Comparison of ENCODE assay signal across 15 cellular contexts in the genomic region with DNA sequence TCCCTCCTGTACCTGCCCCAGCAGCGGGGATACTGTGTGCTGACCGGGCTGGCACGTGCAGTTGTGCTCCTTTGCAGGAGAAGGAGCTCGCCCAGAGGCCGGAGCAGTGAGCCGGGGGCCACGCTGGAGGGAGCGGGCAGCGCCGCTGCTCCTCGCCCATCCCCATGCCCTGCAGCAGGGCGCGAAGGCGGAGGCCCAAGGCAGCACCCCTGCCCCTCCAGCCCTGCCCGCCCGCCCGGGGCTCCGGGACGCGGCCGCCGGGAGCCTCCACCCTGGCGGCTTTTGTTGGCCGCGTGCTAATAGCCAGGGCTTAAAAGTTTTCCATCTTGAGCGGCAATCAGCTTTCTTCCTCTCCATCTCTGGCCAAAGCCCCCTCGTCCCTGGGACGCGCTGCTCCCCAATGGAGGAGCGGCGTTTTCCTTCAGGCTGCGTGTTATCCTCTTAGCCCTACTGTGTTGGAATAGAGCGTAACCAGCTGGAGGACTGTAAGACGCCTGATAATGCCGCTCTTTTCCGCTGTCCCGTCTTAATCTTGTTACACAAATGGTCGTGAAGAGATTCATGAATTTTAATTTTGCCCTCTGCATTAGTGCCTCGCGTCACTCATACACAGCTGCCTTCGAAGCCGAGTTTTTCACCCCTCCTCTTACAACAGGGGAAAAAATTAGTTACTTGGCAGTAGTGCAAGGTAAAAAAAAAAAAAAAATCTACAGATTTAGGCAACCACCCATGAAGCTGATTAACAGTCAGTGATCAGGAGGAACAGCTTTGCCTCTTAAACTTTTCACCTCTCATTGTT.
DNase-seq lines count a peak whose midpoint lies in the region; ATAC-seq, FAIRE-seq and TF ChIP-seq lines count a peak whose summit lies in the region.
"Had no signal": no experiment of that assay in that cellular context is flagged by ENCODE, and none has a peak within 500 bp of the region (broad histone marks: within the 10 kb centered on the region; RNA-seq: fewer than 3 reads in every experiment).

No MANE protein-coding gene starts in this region.

- DNase-seq in D721Med (ENCODE audit: insufficient read length, low spot score) (no peak), NCI-H524 (lab: John Stamatoyannopoulos, UW) (peak; percentile 85 to 97), endothelial cell (ENCODE audit: low spot score) (peak; percentile 9)
- DNase-seq in activated naive CD4-positive, alpha-beta T cell (lab: John Stamatoyannopoulos, UW), result no peak
- DNase-seq: activated CD8-positive, alpha-beta memory T cell treated with anti-CD3 and anti-CD28 coated beads, Interleukin-2, amount 10 ng/mL, durations not matched to agents 7 days and 5 days; activated naive CD4-positive, alpha-beta T cell treated with Interleukin-2 at 50 U/mL for 16 hours; hippocampal formation; Karpas-422; NCI-H1930; stimulated activated CD4-positive, alpha-beta T cell treated with anti-CD3 and anti-CD28 coated beads, Interleukin-4, amount 100 ng/mL, for 1 hour; stimulated activated naive CD4-positive, alpha-beta T cell had no signal

- ATAC-seq in GM18502 (IDR thresholded peaks at IDR 0.05; ENCODE audit: poor library complexity, unreplicated experiment) (no peak), GM18519 (IDR thresholded peaks at IDR 0.05; ENCODE audit: low FRiP score, unreplicated experiment) (no peak), GM21717 (IDR thresholded peaks at IDR 0.05; ENCODE audit: unreplicated experiment) (no peak)
- ATAC-seq: activated CD8-positive, alpha-beta memory T cell treated with anti-CD3 and anti-CD28 coated beads, Interleukin-2, amount 10 ng/mL, durations not matched to agents 7 days and 5 days had no signal

- H3K27ac Mint-ChIP-seq in endothelial cell (ENCODE audit: unreplicated experiment) (no peak overlapping the region), nephron (no peak overlapping the region)
- H3K27ac Mint-ChIP-seq: activated CD8-positive, alpha-beta memory T cell treated with anti-CD3 and anti-CD28 coated beads, Interleukin-2, amount 10 ng/mL, durations not matched to agents 7 days and 5 days had no signal

- H3K9me3 Mint-ChIP-seq in endothelial cell (ENCODE audit: unreplicated experiment) (no peaks in the 10 kb centered on the region), nephron (no peaks in the 10 kb centered on the region)

- H3K4me1 Mint-ChIP-seq in endothelial cell (ENCODE audit: unreplicated experiment) (peaks cover 4% of the 10 kb centered on the region), nephron (peaks cover 6% of the 10 kb centered on the region)
- H3K4me1 Mint-ChIP-seq: activated CD8-positive, alpha-beta memory T cell treated with anti-CD3 and anti-CD28 coated beads, Interleukin-2, amount 10 ng/mL, durations not matched to agents 7 days and 5 days had no signal

- TF ChIP-seq CTCF in D721Med (IDR thresholded peaks at IDR 0.05; ENCODE audit: insufficient read depth, missing control alignments), result no peak
- no peak for TF ChIP-seq CTCF in endothelial cell (IDR thresholded peaks at IDR 0.05; ENCODE audit: unreplicated experiment)
- TF ChIP-seq CTCF in nephron (IDR thresholded peaks at IDR 0.05; ENCODE audit: unreplicated experiment in 3 of 3), result no peak

- FAIRE-seq in D721Med (lab: Jason Lieb, UNC), result peak; percentile 92

- H3K27me3 Mint-ChIP-seq in endothelial cell (ENCODE audit: unreplicated experiment) (peaks cover 4% of the 10 kb centered on the region), nephron (ENCODE audit: low read depth) (peaks cover 97% of the 10 kb centered on the region)

- peak overlapping the region; percentile 74 for H3K4me3 Mint-ChIP-seq in endothelial cell (ENCODE audit: unreplicated experiment)
- peak overlapping the region; percentile 15 to 62 (median 50) for H3K4me3 Mint-ChIP-seq in nephron
- H3K4me3 Mint-ChIP-seq: activated CD8-positive, alpha-beta memory T cell treated with anti-CD3 and anti-CD28 coated beads, Interleukin-2, amount 10 ng/mL, durations not matched to agents 7 days and 5 days had no signal

- H3K36me3 Mint-ChIP-seq in endothelial cell (ENCODE audit: low read depth, unreplicated experiment), result no peaks in the 10 kb centered on the region
- no peaks in the 10 kb centered on the region for H3K36me3 Mint-ChIP-seq in nephron (ENCODE audit: low read depth)
- H3K36me3 Mint-ChIP-seq: activated CD8-positive, alpha-beta memory T cell treated with anti-CD3 and anti-CD28 coated beads, Interleukin-2, amount 10 ng/mL, durations not matched to agents 7 days and 5 days had no signal

Comparison
In these comparisons a context has a peak if more than half of its experiments do, and no peak if none do; other contexts are left out.
1. DNase-seq: peak in NCI-H524 (2 of 2) and endothelial cell (single experiment); none in D721Med (single experiment) and activated naive CD4-positive, alpha-beta T cell (0 of 4).